ENCODE assay signal across 14 cellular contexts in the genomic region with DNA sequence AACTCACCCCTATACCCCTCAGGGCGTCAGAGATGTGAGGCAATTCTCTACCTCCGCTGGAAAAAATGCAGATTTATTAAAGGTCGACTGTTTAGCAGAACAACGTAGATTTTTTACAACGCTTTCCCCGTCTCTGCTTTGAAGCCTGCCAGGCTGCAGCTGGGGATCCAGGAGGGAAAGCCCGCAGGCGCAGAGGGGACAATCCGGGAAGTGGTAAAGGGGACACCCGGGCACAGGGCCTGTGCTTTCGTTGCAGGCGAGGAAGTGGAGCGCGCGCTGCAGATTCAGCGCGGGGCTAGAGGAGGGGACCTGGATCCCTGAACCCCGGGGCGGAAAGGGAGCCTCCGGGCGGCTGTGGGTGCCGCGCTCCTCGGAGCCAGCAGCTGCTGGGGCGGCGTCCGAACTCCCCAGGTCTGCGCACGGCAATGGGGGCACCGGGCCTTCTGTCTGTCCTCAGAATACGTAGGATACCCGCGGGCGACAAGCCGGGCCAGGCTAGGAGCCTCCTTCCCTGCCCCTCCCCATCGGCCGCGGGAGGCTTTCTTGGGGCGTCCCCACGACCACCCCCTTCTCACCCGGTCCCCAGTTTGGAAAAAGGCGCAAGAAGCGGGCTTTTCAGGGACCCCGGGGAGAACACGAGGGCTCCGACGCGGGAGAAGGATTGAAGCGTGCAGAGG. TPM values are rescaled to one million over a fixed set of nuclear protein-coding genes. Genes with fewer than 3 reads are reported as not detected.
DNase-seq lines count a peak whose midpoint lies in the region; ATAC-seq lines count a peak whose summit lies in the region.
"Had no signal": no experiment of that assay in that cellular context is flagged by ENCODE, and none has a peak within 500 bp of the region (broad histone marks: within the 10 kb centered on the region; RNA-seq: fewer than 3 reads in every experiment).

No MANE protein-coding gene starts in this region.

- ATAC-seq in T-helper 17 cell = no peak
- ATAC-seq in stimulated activated naive CD8-positive, alpha-beta T cell treated with anti-CD3 and anti-CD28 coated beads, Interleukin-15, Interleukin-2, amounts not matched to agents 100 U/mL and 50 U/mL, for 24 hours = peak; percentile 28
- ATAC-seq in HG02981 (IDR thresholded peaks at IDR 0.05; ENCODE audit: unreplicated experiment) = no peak

- H3K4me1 Mint-ChIP-seq in T-helper 17 cell = peaks cover 29% of the 10 kb centered on the region

- H3K9me3 ChIP-seq in T-helper 17 cell (ENCODE audit: control insufficient read depth, low read length, poor library complexity, severe bottlenecking) (no peaks in the 10 kb centered on the region), iPS-18c (ENCODE audit: control insufficient read depth, insufficient read depth, low read length) (peaks cover 4% of the 10 kb centered on the region)

- peaks cover 75% of the 10 kb centered on the region for H3K27me3 Mint-ChIP-seq in T-helper 17 cell

- peaks cover 5% of the 10 kb centered on the region for H3K36me3 Mint-ChIP-seq in T-helper 17 cell (ENCODE audit: low read depth)

- DNase-seq in activated CD8-positive, alpha-beta memory T cell treated with anti-CD3 and anti-CD28 coated beads, Interleukin-2, amount 50 U/mL, for 48 hours = peak; percentile 52
- no peak for DNase-seq in activated CD8-positive, alpha-beta memory T cell treated with anti-CD3 and anti-CD28 coated beads, Interleukin-2, amount 50 U/mL, for 4 hours
- DNase-seq in T-helper 17 cell (no peak), midbrain (lab: John Stamatoyannopoulos, UW) (no peak), H4 (ENCODE audit: low spot score) (no peak)
- peak; percentile 22 for DNase-seq in stimulated activated naive CD8-positive, alpha-beta T cell treated with anti-CD3 and anti-CD28 coated beads, Interleukin-15, Interleukin-2, amounts not matched to agents 100 U/mL and 50 U/mL, for 24 hours
- DNase-seq: activated CD4-positive, CD25-positive, alpha-beta regulatory T cell; activated gamma-delta T cell; caudate nucleus; NCI-H1930; stimulated activated CD8-positive, alpha-beta memory T cell treated with anti-CD3 and anti-CD28 coated beads, Interleukin-4, amount 100 ng/mL, for 48 hours had no signal

- peak overlapping the region; percentile 33 for H3K4me3 Mint-ChIP-seq in T-helper 17 cell
- H3K4me3 Mint-ChIP-seq: memory B cell had no signal

- H3K4me3 ChIP-seq in iPS-18c (ENCODE audit: insufficient read depth, low read depth, low read length) = peak overlapping the region; percentile 24; the same call in 1 of the 2 replicates

- H3K27ac Mint-ChIP-seq in T-helper 17 cell = no peak overlapping the region
- H3K27ac Mint-ChIP-seq: memory B cell had no signal

RNA-seq across cellular contexts. Expression of a gene that starts 5.5 kb away (rescaled TPM):
- total RNA-seq in T-helper 17 cell = not detected
- total RNA-seq in H4 (2014; rRNA removed; shearing (Covaris generic)) = 1.6 and 2.3 TPM in 2 replicates

Comparison
In these comparisons a context has a peak if more than half of its experiments do, and no peak if none do; other contexts are left out.
1. DNase-seq: peak in activated CD8-positive, alpha-beta memory T cell treated with anti-CD3 and anti-CD28 coated beads, Interleukin-2, amount 50 U/mL, for 48 hours (single experiment) and stimulated activated naive CD8-positive, alpha-beta T cell treated with anti-CD3 and anti-CD28 coated beads, Interleukin-15, Interleukin-2, amounts not matched to agents 100 U/mL and 50 U/mL, for 24 hours (single experiment); none in activated CD8-positive, alpha-beta memory T cell treated with anti-CD3 and anti-CD28 coated beads, Interleukin-2, amount 50 U/mL, for 4 hours (single experiment), T-helper 17 cell (0 of 3), midbrain (single experiment) and H4 (single experiment).